ENCODE assay signal across 9 cellular contexts in genomic region chr12:127355061-127355820, GRCh38.
A peak's percentile ranks its signal among the peaks of the same experiment; 100 is the strongest.
DNase-seq lines count a peak whose midpoint lies in the region; ATAC-seq and TF ChIP-seq lines count a peak whose summit lies in the region.
"Had no signal": no experiment of that assay in that cellular context is flagged by ENCODE, and none has a peak within 500 bp of the region (broad histone marks: within the 10 kb centered on the region; RNA-seq: fewer than 3 reads in every experiment).

No MANE protein-coding gene starts in this region.

- no peaks in the 10 kb centered on the region for H3K36me3 ChIP-seq in BJ (ENCODE audit: control insufficient read depth, insufficient read depth, low read length)

- no peak for DNase-seq in BJ (ENCODE audit: low read depth)
- peak; percentile 18 for DNase-seq in HEK293T (ENCODE audit: extremely low spot score)
- no peak for DNase-seq in WTC11 (ENCODE audit: low spot score)
- DNase-seq in islet precursor cell = peak; percentile 69
- DNase-seq in KG1 (lab: John Stamatoyannopoulos, UW) = no peak
- DNase-seq in activated CD4-positive, alpha-beta T cell treated with anti-CD3 and anti-CD28 coated beads for 4 hours = no peak
- DNase-seq in HuH-7.5 (ENCODE audit: low spot score) = no peak
- DNase-seq: activated gamma-delta T cell had no signal

- TF ChIP-seq CTCF in BJ (IDR thresholded peaks at IDR 0.05; ENCODE audit: insufficient read depth, low read depth, low read length) (peak; percentile 60), WTC11 (IDR thresholded peaks at IDR 0.05) (no peak)

- ATAC-seq in WTC11 (0 out of 2 replicates have a peak, but pooled peaks have one; percentile 20), HG03097 (IDR thresholded peaks at IDR 0.05; ENCODE audit: low FRiP score, unreplicated experiment) (no peak)

- no peak overlapping the region for H3K4me3 Mint-ChIP-seq in WTC11

- peaks cover 40% of the 10 kb centered on the region for H3K36me3 Mint-ChIP-seq in WTC11

- H3K9me3 Mint-ChIP-seq in WTC11 = peaks cover 71% of the 10 kb centered on the region

- no peaks in the 10 kb centered on the region for H3K27me3 ChIP-seq in BJ (ENCODE audit: control insufficient read depth, insufficient read depth, low read length)

- peaks cover 7% of the 10 kb centered on the region for H3K27me3 Mint-ChIP-seq in WTC11 (ENCODE audit: low read depth)

- POLR2A ChIA-PET in BJ (lab: Charles Lee) (no interaction called here), HEK293T (lab: Yijun Ruan, JAX) (no interaction called here), WTC11 (lab: Charles Lee) (no interaction called here)

- H3K4me1 Mint-ChIP-seq in WTC11 = no peaks in the 10 kb centered on the region

- no peak overlapping the region for H3K4me3 ChIP-seq in BJ (ENCODE audit: low read depth, low read length)

- CTCF ChIA-PET in BJ (lab: Yijun Ruan, JAX) = interaction anchor here (0.7 to 5.2 kb wide), 9 partner anchors 8 to 322 kb away, joined by 3 to 47 read pairs (median 4); no protein-coding TSS in a partner anchor
- CTCF ChIA-PET in HEK293T (lab: Yijun Ruan, JAX) = no interaction called here
- CTCF ChIA-PET in WTC11 (lab: Charles Lee) = interaction anchor here (0.6 to 1.6 kb wide), 4 partner anchors 8 to 246 kb away, joined by 3 to 7 read pairs (median 6); no protein-coding TSS in a partner anchor

- H3K27ac Mint-ChIP-seq in WTC11 = no peak overlapping the region

TF ChIP-seq in HEK293T, 16 proteins besides CTCF, POLR2A, EP300 and RAD21:
- TF ChIP-seq SUZ12 (IDR thresholded peaks at IDR 0.05) (no peak), FOXA1 (IDR thresholded peaks at IDR 0.05) (no peak), ELF4 (IDR thresholded peaks at IDR 0.05) (no peak), NFRKB (IDR thresholded peaks at IDR 0.05) (no peak), SP1 (IDR thresholded peaks at IDR 0.05) (no peak), HDGF (IDR thresholded peaks at IDR 0.05; ENCODE audit: borderline replicate concordance) (no peak), FOXM1 (IDR thresholded peaks at IDR 0.05; ENCODE audit: borderline replicate concordance) (no peak), BHLHE40 (IDR thresholded peaks at IDR 0.05; ENCODE audit: borderline replicate concordance) (no peak), TARDBP (IDR thresholded peaks at IDR 0.05) (no peak), L3MBTL2 (conservative IDR thresholded peaks at IDR 0.05) (no peak), FOXK2 (IDR thresholded peaks at IDR 0.05) (no peak), ARNT (IDR thresholded peaks at IDR 0.05) (no peak), PKNOX1 (IDR thresholded peaks at IDR 0.05) (no peak)

TF ChIP-seq in WTC11, 78 proteins besides CTCF, POLR2A, EP300 and RAD21:
- TF ChIP-seq IRF2 (CRISPR knock-in tag; IDR thresholded peaks at IDR 0.05; ENCODE audit: borderline replicate concordance, low read depth) = no peak
- TF ChIP-seq ATF2 (CRISPR knock-in tag; IDR thresholded peaks at IDR 0.05; ENCODE audit: borderline replicate concordance, low read depth) = no peak
- TF ChIP-seq ZNF219 (CRISPR knock-in tag; IDR thresholded peaks at IDR 0.05; ENCODE audit: borderline replicate concordance) = no peak
- TF ChIP-seq ETV6 (CRISPR knock-in tag; IDR thresholded peaks at IDR 0.05) = no peak

Comparison
In these comparisons a context has a peak if more than half of its experiments do, and no peak if none do; other contexts are left out.
1. DNase-seq: peak in HEK293T (single experiment) and islet precursor cell (single experiment); none in BJ (single experiment), WTC11 (single experiment), KG1 (single experiment), activated CD4-positive, alpha-beta T cell treated with anti-CD3 and anti-CD28 coated beads for 4 hours (0 of 2) and HuH-7.5 (single experiment).